8 cellular contexts compared by ENCODE assay signal in the genomic region with DNA sequence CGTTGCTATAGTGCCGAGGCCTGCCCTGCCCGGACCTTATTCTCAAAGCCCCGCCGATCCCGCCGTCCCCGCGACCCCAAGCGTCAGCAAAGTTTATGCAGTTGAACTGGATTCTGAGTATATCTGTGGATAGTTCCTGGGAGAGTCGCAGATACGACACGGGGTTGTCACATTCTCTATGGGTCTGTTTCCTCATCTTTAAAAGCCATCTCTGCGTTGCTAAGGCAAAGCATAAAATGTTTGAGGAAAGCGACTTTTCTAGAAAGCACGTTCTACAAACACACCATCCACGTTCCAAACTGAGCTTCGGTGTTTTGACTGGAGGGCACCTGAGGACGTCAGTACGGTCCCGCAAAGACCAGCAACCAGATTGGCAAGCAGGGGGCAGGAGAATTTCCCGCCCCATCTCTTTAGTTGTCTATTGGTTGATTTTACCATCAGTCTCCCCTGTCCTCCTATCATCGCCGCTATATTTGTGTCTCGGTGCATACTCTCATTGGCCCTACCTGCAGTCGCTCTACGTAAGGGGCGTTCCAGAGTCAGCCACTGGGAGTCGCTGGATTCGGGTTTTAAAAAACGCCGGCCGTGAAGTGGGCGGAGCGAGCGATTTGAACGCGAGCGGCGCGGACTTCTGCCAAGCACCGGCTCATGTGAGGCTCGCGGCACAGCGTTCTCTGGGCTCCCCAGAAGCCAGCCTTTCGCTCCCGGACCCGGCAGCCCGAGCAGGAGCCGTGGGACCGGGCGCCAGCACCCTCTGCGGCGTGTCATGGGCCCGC. TPM values are rescaled to one million over a fixed set of nuclear protein-coding genes. Genes with fewer than 3 reads are reported as not detected.
A peak's percentile ranks its signal among the peaks of the same experiment; 100 is the strongest.
DNase-seq lines count a peak whose midpoint lies in the region; ATAC-seq lines count a peak whose summit lies in the region.

A gene (plus strand): TSS at position 626 of the 776 bp plus-strand sequence. CDS start 141 bp downstream, at position 767.

- ATAC-seq in GM19328 (IDR thresholded peaks at IDR 0.05; ENCODE audit: unreplicated experiment) (peak; percentile 99), HG03520 (IDR thresholded peaks at IDR 0.05; ENCODE audit: unreplicated experiment) (peak; percentile 98)

- peaks cover 12% of the 10 kb centered on the region for H3K9me3 Mint-ChIP-seq in activated CD4-positive, alpha-beta T cell treated with anti-CD3 and anti-CD28 coated beads, Interleukin-2, amount 10 ng/mL, durations not matched to agents 7 days and 5 days

- CTCF ChIA-PET in activated CD4-positive, alpha-beta T cell treated with anti-CD3 and anti-CD28 coated beads, Interleukin-2, amount 10 ng/mL, durations not matched to agents 7 days and 5 days (lab: Charles Lee), result interaction anchor here (0.6 to 1.6 kb wide), 2 partner anchors 11 to 231 kb away, joined by 3 to 7 read pairs; no protein-coding TSS in a partner anchor

- H4K20me1 ChIP-seq in BLaER1 treated with 17β-estradiol and CSF1 and Interleukin-3, amounts not matched to agents 10 nM and 100 nM, result peaks cover 0 to 16% (median 0%) of the 10 kb centered on the region in 11 experiments; a peak in 3 of 22 replicates

- peak within 1 kb of the TSS; percentile 78 to 93 (median 89) for H3K9ac ChIP-seq in BLaER1 treated with 17β-estradiol and CSF1 and Interleukin-3, amounts not matched to agents 10 nM and 100 nM

- peak within 1 kb of the TSS; percentile 70 to 94 (median 82) for H3K4me3 ChIP-seq in BLaER1 treated with 17β-estradiol and CSF1 and Interleukin-3, amounts not matched to agents 10 nM and 100 nM

- H3K4me3 Mint-ChIP-seq in activated CD4-positive, alpha-beta T cell treated with anti-CD3 and anti-CD28 coated beads, Interleukin-2, amount 10 ng/mL, durations not matched to agents 7 days and 5 days, result peak within 1 kb of the TSS; percentile 92

- H3K9me3 ChIP-seq in BLaER1 treated with 17β-estradiol and CSF1 and Interleukin-3, amounts not matched to agents 10 nM and 100 nM (replicated peaks in 1 of 11), result peaks cover 5 to 18% (median 16%) of the 10 kb centered on the region in 11 experiments; a peak in 21 of 22 replicates

- H3K4me1 Mint-ChIP-seq in activated CD4-positive, alpha-beta T cell treated with anti-CD3 and anti-CD28 coated beads, Interleukin-2, amount 10 ng/mL, durations not matched to agents 7 days and 5 days, result peaks cover 38% of the 10 kb centered on the region

- peak within 1 kb of the TSS; percentile 78 to 96 (median 89) for H3K4me2 ChIP-seq in BLaER1 treated with 17β-estradiol and CSF1 and Interleukin-3, amounts not matched to agents 10 nM and 100 nM

- POLR2A ChIA-PET in activated CD4-positive, alpha-beta T cell treated with anti-CD3 and anti-CD28 coated beads, Interleukin-2, amount 10 ng/mL, durations not matched to agents 7 days and 5 days (lab: Charles Lee), result interaction anchor here (1.0 kb wide), 2 partner anchors 11 to 17 kb away, joined by 3 to 5 read pairs; no protein-coding TSS in a partner anchor

- H3K27me3 Mint-ChIP-seq in activated CD4-positive, alpha-beta T cell treated with anti-CD3 and anti-CD28 coated beads, Interleukin-2, amount 10 ng/mL, durations not matched to agents 7 days and 5 days, result no peaks in the 10 kb centered on the region

- H3K36me3 ChIP-seq in BLaER1 treated with 17β-estradiol and CSF1 and Interleukin-3, amounts not matched to agents 10 nM and 100 nM, result peaks cover 9 to 39% (median 35%) of the 10 kb centered on the region in 11 experiments

- H3K27ac Mint-ChIP-seq in activated CD4-positive, alpha-beta T cell treated with anti-CD3 and anti-CD28 coated beads, Interleukin-2, amount 10 ng/mL, durations not matched to agents 7 days and 5 days, result peak within 1 kb of the TSS; percentile 90

- H3K27me3 ChIP-seq in BLaER1 treated with 17β-estradiol and CSF1 and Interleukin-3, amounts not matched to agents 10 nM and 100 nM, result no peaks in the 10 kb centered on the region

- DNase-seq in NCI-H69 (lab: John Stamatoyannopoulos, UW) (peak; percentile 98), dedifferentiated amniotic fluid mesenchymal stem cell (ENCODE audit: extremely low spot score) (peak; percentile 100), left kidney (ENCODE audit: low read depth, low spot score) (peak; percentile 100)
- peak; percentile 98 for DNase-seq in activated CD4-positive, alpha-beta T cell treated with anti-CD3 and anti-CD28 coated beads, Interleukin-2, amount 10 ng/mL, durations not matched to agents 7 days and 5 days
- DNase-seq in stimulated activated CD4-positive, alpha-beta T cell treated with anti-CD3 and anti-CD28 coated beads, Interleukin-2, amount 100 ng/mL, for 24 hours, result peak; percentile 95

- peaks cover 26 to 51% (median 33%) of the 10 kb centered on the region in 10 experiments for H3K4me1 ChIP-seq in BLaER1 treated with 17β-estradiol and CSF1 and Interleukin-3, amounts not matched to agents 10 nM and 100 nM

- peak within 1 kb of the TSS; percentile 15 to 94 (median 85); a peak in 21 of 22 replicates for H3K27ac ChIP-seq in BLaER1 treated with 17β-estradiol and CSF1 and Interleukin-3, amounts not matched to agents 10 nM and 100 nM

- peaks cover 43% of the 10 kb centered on the region for H3K36me3 Mint-ChIP-seq in activated CD4-positive, alpha-beta T cell treated with anti-CD3 and anti-CD28 coated beads, Interleukin-2, amount 10 ng/mL, durations not matched to agents 7 days and 5 days (ENCODE audit: low read depth)

RNA-seq across cellular contexts. Expression of the gene that starts here (rescaled TPM):
- 10 to 100 TPM; 53.0 to 55.1 TPM for total RNA-seq in activated CD4-positive, alpha-beta T cell treated with anti-CD3 and anti-CD28 coated beads, Interleukin-2, amount 10 ng/mL, durations not matched to agents 7 days and 5 days

Comparison
In these comparisons a context has a peak if more than half of its experiments do, and no peak if none do; other contexts are left out.
1. Peak in every context shown above with its lines: DNase-seq, ATAC-seq, H3K4me3 ChIP-seq and H3K27ac ChIP-seq.